20 cellular contexts compared by ENCODE assay signal in genomic region chr13:46380242-46380641, GRCh38. TPM values are rescaled to one million over a fixed set of nuclear protein-coding genes. Genes with fewer than 3 reads are reported as not detected.
"Had no signal": no experiment of that assay in that cellular context is flagged by ENCODE, and none has a peak within 500 bp of the region (broad histone marks: within the 10 kb centered on the region; RNA-seq: fewer than 3 reads in every experiment).

No MANE protein-coding gene starts in this region.

- DNase-seq: activated CD4-positive, alpha-beta T cell treated with anti-CD3 and anti-CD28 coated beads, Interleukin-2, amount 50 U/mL, for 4 hours; activated naive CD4-positive, alpha-beta T cell treated with anti-CD3 and anti-CD28 coated beads, Interleukin-2, amount 10 ng/mL, durations not matched to agents 7 days and 5 days; cerebellar nuclear complex; effector CD8-positive, alpha-beta T cell; esophagus squamous epithelium; hippocampal formation; left ventricle myocardium inferior; mucosa of descending colon; naive thymus-derived CD8-positive, alpha-beta T cell; sigmoid colon; stimulated activated CD4-positive, alpha-beta T cell treated with anti-CD3 and anti-CD28 coated beads, Interleukin-1b, Interleukin-23, amount 100 ng/mL, for 48 hours; upper lobe of right lung had no signal

- H2AFZ ChIP-seq: parathyroid adenoma had no signal

- H3K9me3 ChIP-seq: ascending aorta, breast epithelium, esophagus squamous epithelium, left ventricle myocardium inferior, mucosa of descending colon, sigmoid colon, thoracic aorta, upper lobe of right lung had no signal

- H3K27ac ChIP-seq: ascending aorta, breast epithelium, esophagus squamous epithelium, left ventricle myocardium inferior, parathyroid adenoma, sigmoid colon, thoracic aorta, upper lobe of right lung had no signal

- H3K9me3 Mint-ChIP-seq: activated naive CD4-positive, alpha-beta T cell treated with anti-CD3 and anti-CD28 coated beads, Interleukin-2, amount 10 ng/mL, durations not matched to agents 7 days and 5 days; activated T-helper 17 cell treated with anti-CD3 and anti-CD28 coated beads, Interleukin-2, amount 50 U/mL, for 72 hours; naive thymus-derived CD8-positive, alpha-beta T cell had no signal

- H3K4me3 ChIP-seq: ascending aorta, breast epithelium, esophagus squamous epithelium, left ventricle myocardium inferior, mucosa of descending colon, sigmoid colon, thoracic aorta, upper lobe of right lung had no signal

- H3K4me3 Mint-ChIP-seq: activated naive CD4-positive, alpha-beta T cell treated with anti-CD3 and anti-CD28 coated beads, Interleukin-2, amount 10 ng/mL, durations not matched to agents 7 days and 5 days; activated T-helper 17 cell treated with anti-CD3 and anti-CD28 coated beads, Interleukin-2, amount 50 U/mL, for 72 hours had no signal

- H3K9ac ChIP-seq: parathyroid adenoma had no signal

- ATAC-seq: activated CD4-positive, CD25-positive, alpha-beta regulatory T cell treated with anti-CD3 and anti-CD28 coated beads, Interleukin-2, amount 50 U/mL, for 24 hours; activated T-helper 17 cell treated with anti-CD3 and anti-CD28 coated beads, Interleukin-2, amount 50 U/mL, for 72 hours; mucosa of descending colon; naive thymus-derived CD8-positive, alpha-beta T cell; upper lobe of right lung had no signal

- H3K4me1 ChIP-seq: ascending aorta, breast epithelium, esophagus squamous epithelium, left ventricle myocardium inferior, parathyroid adenoma, sigmoid colon, upper lobe of right lung had no signal

- H3K27me3 ChIP-seq: ascending aorta, breast epithelium had no signal

- H3K4me1 Mint-ChIP-seq: activated naive CD4-positive, alpha-beta T cell treated with anti-CD3 and anti-CD28 coated beads, Interleukin-2, amount 10 ng/mL, durations not matched to agents 7 days and 5 days; activated T-helper 17 cell treated with anti-CD3 and anti-CD28 coated beads, Interleukin-2, amount 50 U/mL, for 72 hours had no signal

- H3K79me2 ChIP-seq: parathyroid adenoma had no signal

- FAIRE-seq: endothelial cell of umbilical vein, keratinocyte had no signal

- H3K36me3 ChIP-seq: ascending aorta, breast epithelium, esophagus squamous epithelium, left ventricle myocardium inferior, sigmoid colon, thoracic aorta, upper lobe of right lung had no signal

- H3K36me3 Mint-ChIP-seq: activated naive CD4-positive, alpha-beta T cell treated with anti-CD3 and anti-CD28 coated beads, Interleukin-2, amount 10 ng/mL, durations not matched to agents 7 days and 5 days; naive thymus-derived CD8-positive, alpha-beta T cell had no signal

- H3K27ac Mint-ChIP-seq: activated naive CD4-positive, alpha-beta T cell treated with anti-CD3 and anti-CD28 coated beads, Interleukin-2, amount 10 ng/mL, durations not matched to agents 7 days and 5 days; activated T-helper 17 cell treated with anti-CD3 and anti-CD28 coated beads, Interleukin-2, amount 50 U/mL, for 72 hours had no signal

RNA-seq across cellular contexts. Expression of gene RUBCNL, which starts 6.8 kb away (rescaled TPM):
- total RNA-seq: endothelial cell of umbilical vein had no signal
- polyA plus RNA-seq: endothelial cell of umbilical vein had no signal
